In the genomic region with DNA sequence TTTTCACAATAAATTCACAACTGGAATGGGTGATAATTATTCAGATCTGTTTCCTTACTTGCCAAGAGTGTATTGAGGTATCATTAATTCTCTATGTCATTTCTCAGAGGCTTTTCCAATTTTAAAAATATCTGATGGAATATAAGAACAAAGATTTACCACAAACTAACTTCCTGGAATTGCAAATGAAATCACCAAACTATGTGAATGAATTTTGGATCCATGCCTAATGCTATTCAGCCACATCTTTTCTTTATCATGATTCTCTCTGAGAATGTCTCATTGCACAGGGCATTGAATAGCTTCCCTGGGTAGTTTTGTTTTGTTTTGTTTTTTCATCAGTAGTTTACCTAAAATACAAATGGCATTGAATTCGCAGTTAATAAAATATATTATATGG, we compare ENCODE assay signal across 1 cellular context.
TF ChIP-seq lines count a peak whose summit lies in the region.

No MANE protein-coding gene starts in this region.

TF ChIP-seq in IMR-90, 13 proteins besides CTCF, POLR2A, EP300 and RAD21 (continued from another document):
- TF ChIP-seq, protein P1, sequence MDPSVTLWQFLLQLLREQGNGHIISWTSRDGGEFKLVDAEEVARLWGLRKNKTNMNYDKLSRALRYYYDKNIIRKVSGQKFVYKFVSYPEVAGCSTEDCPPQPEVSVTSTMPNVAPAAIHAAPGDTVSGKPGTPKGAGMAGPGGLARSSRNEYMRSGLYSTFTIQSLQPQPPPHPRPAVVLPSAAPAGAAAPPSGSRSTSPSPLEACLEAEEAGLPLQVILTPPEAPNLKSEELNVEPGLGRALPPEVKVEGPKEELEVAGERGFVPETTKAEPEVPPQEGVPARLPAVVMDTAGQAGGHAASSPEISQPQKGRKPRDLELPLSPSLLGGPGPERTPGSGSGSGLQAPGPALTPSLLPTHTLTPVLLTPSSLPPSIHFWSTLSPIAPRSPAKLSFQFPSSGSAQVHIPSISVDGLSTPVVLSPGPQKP (IDR thresholded peaks at IDR 0.05; ENCODE audit: borderline replicate concordance, low read depth, low read length) = no peak
- TF ChIP-seq MXI1 (IDR thresholded peaks at IDR 0.05; ENCODE audit: borderline replicate concordance, low read depth, low read length) (no peak), RCOR1 (IDR thresholded peaks at IDR 0.05; ENCODE audit: insufficient replicate concordance, low read length) (no peak), NFE2L2 (IDR thresholded peaks at IDR 0.05; ENCODE audit: low read depth, low read length) (no peak), CEBPB (IDR thresholded peaks at IDR 0.05; ENCODE audit: low read depth, low read length) (no peak), MAZ (IDR thresholded peaks at IDR 0.05; ENCODE audit: borderline replicate concordance, low read depth, low read length) (no peak)
